18 cellular contexts compared by ENCODE assay signal in genomic region chr5:173699959-173700358, GRCh38.
"Had no signal": no experiment of that assay in that cellular context is flagged by ENCODE, and none has a peak within 500 bp of the region (broad histone marks: within the 10 kb centered on the region; RNA-seq: fewer than 3 reads in every experiment).

No MANE protein-coding gene starts in this region.

- H3K27ac ChIP-seq: dorsolateral prefrontal cortex, heart left ventricle, right atrium auricular region, uterus had no signal

- ATAC-seq: esophagus mucosa, heart left ventricle, left lobe of liver, mucosa of descending colon, natural killer cell had no signal

- H3K27me3 Mint-ChIP-seq: type B pancreatic cell had no signal

- H3K36me3 ChIP-seq: heart left ventricle, right atrium auricular region, uterus had no signal

- H3K36me3 Mint-ChIP-seq: natural killer cell, type B pancreatic cell had no signal

- H3K4me1 ChIP-seq: right atrium auricular region, uterus had no signal

- H3K9me3 ChIP-seq: heart left ventricle, mucosa of descending colon, right atrium auricular region, uterus had no signal

- H3K4me2 ChIP-seq: smooth muscle cell had no signal

- H3K4me3 Mint-ChIP-seq: natural killer cell, neural crest cell, type B pancreatic cell had no signal

- H3K4me1 Mint-ChIP-seq: natural killer cell had no signal

- DNase-seq: cortex of kidney; dorsolateral prefrontal cortex; effector CD8-positive, alpha-beta T cell; heart left ventricle; hippocampal formation; mammary epithelial cell; mucosa of descending colon; natural killer cell; stimulated activated CD4-positive, alpha-beta T cell treated with anti-CD3 and anti-CD28 coated beads, Interleukin-2, amount 100 ng/mL, for 48 hours; stimulated activated naive CD4-positive, alpha-beta T cell treated with Interleukin-2 at 50 U/mL for 16 hours; uterus had no signal

- H3K4me3 ChIP-seq: dorsolateral prefrontal cortex, heart left ventricle, mucosa of descending colon, right atrium auricular region, smooth muscle cell, uterus had no signal

- H3K9me3 Mint-ChIP-seq: natural killer cell, neural crest cell, type B pancreatic cell had no signal

- H3K27ac Mint-ChIP-seq: natural killer cell, type B pancreatic cell had no signal

- H3K27me3 ChIP-seq: dorsolateral prefrontal cortex, heart left ventricle, right atrium auricular region, uterus had no signal

- FAIRE-seq: frontal cortex had no signal
